In the genomic region with DNA sequence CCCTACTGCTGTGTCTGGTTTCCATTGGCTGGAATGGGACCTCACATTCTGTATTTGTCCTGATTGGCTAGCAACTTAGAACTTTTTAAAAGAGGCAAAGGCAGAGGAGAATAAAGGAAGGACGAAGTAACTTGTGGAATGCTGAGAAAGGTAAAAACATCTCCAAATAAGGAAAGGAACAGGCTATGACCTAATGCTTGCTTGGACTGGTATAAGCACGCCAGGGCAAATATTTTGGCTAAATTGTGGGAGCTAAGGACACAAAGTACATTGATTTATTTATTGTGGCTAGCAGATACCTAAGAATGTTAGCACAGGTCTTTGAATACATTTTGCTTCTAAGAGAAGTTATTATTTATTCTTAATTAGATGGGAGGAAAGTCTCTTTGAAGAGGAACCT, we compare ENCODE assay signal across 1 cellular context. TPM values are rescaled to one million over a fixed set of nuclear protein-coding genes. Genes with fewer than 3 reads are reported as not detected.
"Had no signal": no experiment of that assay in that cellular context is flagged by ENCODE, and none has a peak within 500 bp of the region (broad histone marks: within the 10 kb centered on the region; RNA-seq: fewer than 3 reads in every experiment).

No MANE protein-coding gene starts in this region.

RNA-seq across cellular contexts. Expression of a gene that starts 56.7 kb away (rescaled TPM):
- total RNA-seq: OCI-LY7 had no signal
